In genomic region chr11:125368757-125369156, GRCh38 we compare ENCODE assay signal across 24 cellular contexts.
"Had no signal": no experiment of that assay in that cellular context is flagged by ENCODE, and none has a peak within 500 bp of the region (broad histone marks: within the 10 kb centered on the region; RNA-seq: fewer than 3 reads in every experiment).

No MANE protein-coding gene starts in this region.

- H3K27me3 ChIP-seq: pancreas, tibial nerve, uterus had no signal

- ATAC-seq: lower lobe of right lung; naive thymus-derived CD8-positive, alpha-beta T cell; pancreas; sciatic nerve; stimulated activated memory B cell treated with anti-CD40 and anti-IgM and Interleukin-4, amounts not matched to agents 10 μg/mL and 1 μg/mL and 100 μg/mL, for 72 hours; stimulated activated naive CD8-positive, alpha-beta T cell treated with anti-CD3 and anti-CD28 coated beads, Interleukin-15, amount 100 ng/mL, for 72 hours had no signal

- H3K4me1 Mint-ChIP-seq: stimulated activated memory B cell treated with anti-CD40 and anti-IgM and Interleukin-4, amounts not matched to agents 10 μg/mL and 1 μg/mL and 100 μg/mL, for 72 hours; stimulated activated naive CD8-positive, alpha-beta T cell treated with anti-CD3 and anti-CD28 coated beads, Interleukin-15, amount 100 ng/mL, for 72 hours had no signal

- H3K4me1 ChIP-seq: pancreas, prostate gland, tibial nerve, uterus had no signal

- DNase-seq: islet precursor cell; lower lobe of right lung; mammary epithelial cell; mesenchymal stem cell; nucleus accumbens; pancreas; stimulated activated CD4-positive, alpha-beta T cell treated with anti-CD3 and anti-CD28 coated beads, Interleukin-1b, Interleukin-23, amount 100 ng/mL, for 48 hours; stimulated activated CD4-positive, alpha-beta T cell treated with anti-CD3 and anti-CD28 coated beads, Interleukin-2, amount 100 ng/mL, for 48 hours; stimulated activated CD4-positive, alpha-beta T cell treated with anti-CD3 and anti-CD28 coated beads, Interleukin-4, amount 100 ng/mL, for 4 hours; stimulated activated CD8-positive, alpha-beta memory T cell treated with anti-CD3 and anti-CD28 coated beads, Interleukin-4, amount 100 ng/mL, for 48 hours; stimulated activated naive CD4-positive, alpha-beta T cell treated with Interleukin-2 at 50 U/mL for 16 hours; stimulated activated naive CD8-positive, alpha-beta T cell treated with anti-CD3 and anti-CD28 coated beads, Interleukin-15, amount 100 ng/mL, for 72 hours; substantia nigra; uterus had no signal

- H3K36me3 Mint-ChIP-seq: naive thymus-derived CD8-positive, alpha-beta T cell; stimulated activated memory B cell treated with anti-CD40 and anti-IgM and Interleukin-4, amounts not matched to agents 10 μg/mL and 1 μg/mL and 100 μg/mL, for 72 hours had no signal

- H3K36me3 ChIP-seq: lower lobe of right lung, pancreas, prostate gland, uterus had no signal

- H3K4me3 Mint-ChIP-seq: naive thymus-derived CD8-positive, alpha-beta T cell; nephron; neural crest cell; stimulated activated memory B cell treated with anti-CD40 and anti-IgM and Interleukin-4, amounts not matched to agents 10 μg/mL and 1 μg/mL and 100 μg/mL, for 72 hours; stimulated activated naive CD8-positive, alpha-beta T cell treated with anti-CD3 and anti-CD28 coated beads, Interleukin-15, amount 100 ng/mL, for 72 hours; type B pancreatic cell had no signal

- H3K27ac Mint-ChIP-seq: naive thymus-derived CD8-positive, alpha-beta T cell; stimulated activated memory B cell treated with anti-CD40 and anti-IgM and Interleukin-4, amounts not matched to agents 10 μg/mL and 1 μg/mL and 100 μg/mL, for 72 hours; stimulated activated naive CD8-positive, alpha-beta T cell treated with anti-CD3 and anti-CD28 coated beads, Interleukin-15, amount 100 ng/mL, for 72 hours; type B pancreatic cell had no signal

- H3K9me3 Mint-ChIP-seq: naive thymus-derived CD8-positive, alpha-beta T cell; nephron; neural crest cell; stimulated activated memory B cell treated with anti-CD40 and anti-IgM and Interleukin-4, amounts not matched to agents 10 μg/mL and 1 μg/mL and 100 μg/mL, for 72 hours; stimulated activated naive CD8-positive, alpha-beta T cell treated with anti-CD3 and anti-CD28 coated beads, Interleukin-15, amount 100 ng/mL, for 72 hours; type B pancreatic cell had no signal

- H3K9me3 ChIP-seq: lower lobe of right lung, pancreas, prostate gland, tibial nerve, uterus had no signal

- H3K4me3 ChIP-seq: hepatocyte, lower lobe of right lung, pancreas, prostate gland, smooth muscle cell, tibial nerve, uterus had no signal

- FAIRE-seq: pancreas had no signal

- H3K27ac ChIP-seq: hepatocyte, lower lobe of right lung, pancreas, prostate gland, tibial nerve, uterus had no signal
